29 cellular contexts compared by ENCODE assay signal in genomic region chr11:83222499-83222898, GRCh38.
"Had no signal": no experiment of that assay in that cellular context is flagged by ENCODE, and none has a peak within 500 bp of the region (broad histone marks: within the 10 kb centered on the region; RNA-seq: fewer than 3 reads in every experiment).

No MANE protein-coding gene starts in this region.

- H3K9me3 Mint-ChIP-seq: activated B cell treated with CpG ODN at 0.5 μM for 24 hours; activated CD8-positive, alpha-beta T cell treated with anti-CD3 and anti-CD28 coated beads for 36 hours; activated naive CD4-positive, alpha-beta T cell treated with anti-CD3 and anti-CD28 coated beads, Interleukin-2, amount 50 U/mL, for 24 hours; activated naive CD8-positive, alpha-beta T cell treated with anti-CD3 and anti-CD28 coated beads, Interleukin-2, amount 50 U/mL, for 24 hours; activated T-cell treated with anti-CD3 and anti-CD28 coated beads, Interleukin-2, amount 50 U/mL, for 4 hours; activated T-helper 17 cell treated with anti-CD3 and anti-CD28 coated beads, Interleukin-2, amount 50 U/mL, for 72 hours; naive B cell; stimulated activated memory B cell treated with anti-CD40 and anti-IgM and Interleukin-4, amounts not matched to agents 10 μg/mL and 1 μg/mL and 100 μg/mL, for 72 hours; T-helper 2 cell treated with Interferon-gamma antibody and Interleukin-4, amounts not matched to agents 5 μg/mL and 100 μg/mL, for 36 hours had no signal

- H3K27me3 Mint-ChIP-seq: activated B cell treated with CpG ODN at 0.5 μM for 24 hours; activated CD8-positive, alpha-beta T cell treated with anti-CD3 and anti-CD28 coated beads for 36 hours; activated naive CD4-positive, alpha-beta T cell treated with anti-CD3 and anti-CD28 coated beads, Interleukin-2, amount 50 U/mL, for 24 hours; activated T-helper 17 cell treated with anti-CD3 and anti-CD28 coated beads, Interleukin-2, amount 50 U/mL, for 72 hours; stimulated activated memory B cell treated with anti-CD40 and anti-IgM and Interleukin-4, amounts not matched to agents 10 μg/mL and 1 μg/mL and 100 μg/mL, for 72 hours had no signal

- H3K27me3 ChIP-seq: dorsolateral prefrontal cortex, pancreas, sigmoid colon, stomach, tibial artery, upper lobe of right lung had no signal

- DNase-seq: activated B cell treated with CpG ODN at 0.5 μM for 24 hours; activated CD4-positive, alpha-beta T cell treated with anti-CD3 and anti-CD28 coated beads, Interleukin-2, amount 50 U/mL, for 1 hour; activated CD8-positive, alpha-beta T cell treated with anti-CD3 and anti-CD28 coated beads for 36 hours; activated naive CD8-positive, alpha-beta T cell treated with anti-CD3 and anti-CD28 coated beads, Interleukin-2, amount 50 U/mL, for 24 hours; activated T-cell treated with anti-CD3 and anti-CD28 coated beads, Interleukin-2, amount 50 U/mL, for 4 hours; amygdala; cerebellar nuclear complex; dorsolateral prefrontal cortex; effector memory CD4-positive, alpha-beta T cell; foreskin melanocyte; left ventricle myocardium superior; naive B cell; pancreas; sigmoid colon; stimulated activated CD4-positive, alpha-beta T cell treated with anti-CD3 and anti-CD28 coated beads, Interleukin-1b, Interleukin-23, amount 100 ng/mL, for 48 hours; stimulated activated CD4-positive, alpha-beta T cell treated with anti-CD3 and anti-CD28 coated beads, Interleukin-4, amount 100 ng/mL, for 4 hours; stimulated activated CD8-positive, alpha-beta memory T cell treated with anti-CD3 and anti-CD28 coated beads, Interleukin-4, amount 100 ng/mL, for 48 hours; stomach; T-helper 1 cell; tibial artery; upper lobe of right lung had no signal

- H3K4me2 ChIP-seq: smooth muscle cell had no signal

- H3K36me3 Mint-ChIP-seq: activated naive CD4-positive, alpha-beta T cell treated with anti-CD3 and anti-CD28 coated beads, Interleukin-2, amount 50 U/mL, for 24 hours; naive B cell had no signal

- H3K27ac Mint-ChIP-seq: activated B cell treated with CpG ODN at 0.5 μM for 24 hours; activated CD8-positive, alpha-beta T cell treated with anti-CD3 and anti-CD28 coated beads for 36 hours; activated naive CD4-positive, alpha-beta T cell treated with anti-CD3 and anti-CD28 coated beads, Interleukin-2, amount 50 U/mL, for 24 hours; activated naive CD8-positive, alpha-beta T cell treated with anti-CD3 and anti-CD28 coated beads, Interleukin-2, amount 50 U/mL, for 24 hours; activated T-helper 17 cell treated with anti-CD3 and anti-CD28 coated beads, Interleukin-2, amount 50 U/mL, for 72 hours; naive B cell; stimulated activated memory B cell treated with anti-CD40 and anti-IgM and Interleukin-4, amounts not matched to agents 10 μg/mL and 1 μg/mL and 100 μg/mL, for 72 hours; T-helper 2 cell treated with Interferon-gamma antibody and Interleukin-4, amounts not matched to agents 5 μg/mL and 100 μg/mL, for 36 hours had no signal

- H3K4me1 Mint-ChIP-seq: activated B cell treated with CpG ODN at 0.5 μM for 24 hours; activated naive CD4-positive, alpha-beta T cell treated with anti-CD3 and anti-CD28 coated beads, Interleukin-2, amount 50 U/mL, for 24 hours; activated naive CD8-positive, alpha-beta T cell treated with anti-CD3 and anti-CD28 coated beads, Interleukin-2, amount 50 U/mL, for 24 hours; activated T-helper 17 cell treated with anti-CD3 and anti-CD28 coated beads, Interleukin-2, amount 50 U/mL, for 72 hours; naive B cell; stimulated activated memory B cell treated with anti-CD40 and anti-IgM and Interleukin-4, amounts not matched to agents 10 μg/mL and 1 μg/mL and 100 μg/mL, for 72 hours had no signal

- H3K36me3 ChIP-seq: pancreas, prostate gland, sigmoid colon, stomach, upper lobe of right lung had no signal

- H3K4me3 ChIP-seq: coronary artery, dorsolateral prefrontal cortex, pancreas, prostate gland, sigmoid colon, smooth muscle cell, stomach, tibial artery, upper lobe of right lung had no signal

- H3K4me3 Mint-ChIP-seq: activated B cell treated with CpG ODN at 0.5 μM for 24 hours; activated CD8-positive, alpha-beta T cell treated with anti-CD3 and anti-CD28 coated beads for 36 hours; activated naive CD4-positive, alpha-beta T cell treated with anti-CD3 and anti-CD28 coated beads, Interleukin-2, amount 50 U/mL, for 24 hours; activated naive CD8-positive, alpha-beta T cell treated with anti-CD3 and anti-CD28 coated beads, Interleukin-2, amount 50 U/mL, for 24 hours; activated T-cell treated with anti-CD3 and anti-CD28 coated beads, Interleukin-2, amount 50 U/mL, for 4 hours; activated T-helper 17 cell treated with anti-CD3 and anti-CD28 coated beads, Interleukin-2, amount 50 U/mL, for 72 hours; naive B cell; stimulated activated memory B cell treated with anti-CD40 and anti-IgM and Interleukin-4, amounts not matched to agents 10 μg/mL and 1 μg/mL and 100 μg/mL, for 72 hours; T-helper 2 cell treated with Interferon-gamma antibody and Interleukin-4, amounts not matched to agents 5 μg/mL and 100 μg/mL, for 36 hours had no signal

- H3K27ac ChIP-seq: coronary artery, dorsolateral prefrontal cortex, pancreas, prostate gland, sigmoid colon, stomach, tibial artery, upper lobe of right lung had no signal

- ATAC-seq: activated CD8-positive, alpha-beta T cell treated with anti-CD3 and anti-CD28 coated beads for 36 hours; activated naive CD8-positive, alpha-beta T cell treated with anti-CD3 and anti-CD28 coated beads, Interleukin-2, amount 50 U/mL, for 24 hours; activated T-cell treated with anti-CD3 and anti-CD28 coated beads, Interleukin-2, amount 50 U/mL, for 4 hours; activated T-helper 17 cell treated with anti-CD3 and anti-CD28 coated beads, Interleukin-2, amount 50 U/mL, for 72 hours; esophagus mucosa; left ventricle myocardium superior; pancreas; stimulated activated memory B cell treated with anti-CD40 and anti-IgM and Interleukin-4, amounts not matched to agents 10 μg/mL and 1 μg/mL and 100 μg/mL, for 72 hours; upper lobe of right lung had no signal

- H3K4me1 ChIP-seq: pancreas, prostate gland, sigmoid colon, stomach, tibial artery, upper lobe of right lung had no signal

- H3K9me3 ChIP-seq: pancreas, prostate gland, sigmoid colon, stomach, tibial artery, upper lobe of right lung had no signal
